8 cellular contexts compared by ENCODE assay signal in the genomic region with DNA sequence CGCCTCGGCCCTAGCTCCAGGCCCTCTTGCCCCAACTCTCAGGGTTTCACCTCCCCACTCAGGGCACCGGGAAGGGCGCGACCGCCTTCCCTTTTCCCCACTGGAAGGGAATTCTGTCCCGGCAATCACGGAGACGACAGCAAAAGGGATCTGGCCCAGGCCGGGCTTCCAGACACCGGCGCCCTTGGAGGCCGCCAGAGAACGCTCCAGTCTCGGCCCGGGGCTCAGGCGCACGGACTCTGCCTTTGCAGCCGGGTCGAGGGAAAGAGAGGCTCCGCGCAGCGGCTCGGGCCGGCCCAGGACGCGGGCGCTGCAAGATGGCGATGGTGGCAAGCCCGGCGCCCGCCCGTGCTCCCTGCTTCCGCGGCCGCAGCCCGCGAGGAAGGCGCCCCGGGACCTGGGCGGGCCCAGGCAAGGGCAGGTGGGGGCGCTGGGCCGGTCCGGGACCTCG. TPM values are rescaled to one million over a fixed set of nuclear protein-coding genes. Genes with fewer than 3 reads are reported as not detected.
DNase-seq lines count a peak whose midpoint lies in the region; ATAC-seq and TF ChIP-seq lines count a peak whose summit lies in the region.

No MANE protein-coding gene starts in this region.

- H3K4me3 ChIP-seq in left ventricle myocardium inferior (peak overlapping the region; percentile 97), skeletal muscle satellite cell (ENCODE audit: low read length) (peak overlapping the region; percentile 81)

- intact Hi-C loops in activated CD8-positive, alpha-beta T cell treated with anti-CD3 and anti-CD28 coated beads for 36 hours (cut with micrococcal nuclease) = loop anchor here (2.0 to 5.0 kb wide), 2 partner anchors 46 to 99 kb away; a partner anchor contains a TSS
- intact Hi-C loops in left ventricle myocardium inferior (cut with micrococcal nuclease) = no loop called here

- H3K27me3 ChIP-seq in left ventricle myocardium inferior (ENCODE audit: low read depth) (no peaks in the 10 kb centered on the region), skeletal muscle satellite cell (ENCODE audit: control insufficient read depth, insufficient read depth, low read length) (no peaks in the 10 kb centered on the region)

- H3K9me3 ChIP-seq in left ventricle myocardium inferior (replicated peaks) (no peaks in the 10 kb centered on the region), skeletal muscle satellite cell (replicated peaks; ENCODE audit: low read length) (peaks cover 6% of the 10 kb centered on the region)

- no peaks in the 10 kb centered on the region for H3K9me3 Mint-ChIP-seq in activated CD8-positive, alpha-beta T cell treated with anti-CD3 and anti-CD28 coated beads for 36 hours

- peaks cover 35% of the 10 kb centered on the region for H3K36me3 Mint-ChIP-seq in activated CD8-positive, alpha-beta T cell treated with anti-CD3 and anti-CD28 coated beads for 36 hours (ENCODE audit: low read depth)

- POLR2A ChIA-PET in activated CD8-positive, alpha-beta T cell treated with anti-CD3 and anti-CD28 coated beads for 36 hours (lab: Charles Lee) = interaction anchor here (0.6 to 6.2 kb wide), 9 partner anchors 10 to 262 kb away, joined by 3 to 47 read pairs (median 5); a partner anchor contains a TSS

- H3K4me1 ChIP-seq in left ventricle myocardium inferior (peaks cover 83% of the 10 kb centered on the region), skeletal muscle satellite cell (ENCODE audit: control insufficient read depth, insufficient read depth, low read length) (peaks cover 51% of the 10 kb centered on the region)

- H3K9ac ChIP-seq in skeletal muscle satellite cell (ENCODE audit: low read depth, low read length) = peak overlapping the region; percentile 91

- H3K27me3 Mint-ChIP-seq in activated CD8-positive, alpha-beta T cell treated with anti-CD3 and anti-CD28 coated beads for 36 hours = no peaks in the 10 kb centered on the region

- peak overlapping the region; percentile 97 for H3K4me2 ChIP-seq in skeletal muscle satellite cell (ENCODE audit: low read length)

- no peaks in the 10 kb centered on the region for H3K36me3 ChIP-seq in left ventricle myocardium inferior
- peaks cover 13% of the 10 kb centered on the region for H3K36me3 ChIP-seq in skeletal muscle satellite cell (ENCODE audit: insufficient read depth, low read length)

- no peak for TF ChIP-seq CTCF in activated CD8-positive, alpha-beta T cell treated with anti-CD3 and anti-CD28 coated beads for 36 hours (IDR thresholded peaks at IDR 0.05)
- no peak for TF ChIP-seq CTCF in left ventricle myocardium inferior (IDR thresholded peaks at IDR 0.05; ENCODE audit: borderline replicate concordance)

- ATAC-seq in GM18511 (IDR thresholded peaks at IDR 0.05; ENCODE audit: unreplicated experiment) = peak; percentile 24
- peak; percentile 0 for ATAC-seq in HG02970 (IDR thresholded peaks at IDR 0.05; ENCODE audit: low FRiP score, unreplicated experiment)
- peak; percentile 29 for ATAC-seq in activated CD8-positive, alpha-beta T cell treated with anti-CD3 and anti-CD28 coated beads for 36 hours
- ATAC-seq in left lobe of liver = no peak

- peak overlapping the region; percentile 90 for H3K4me3 Mint-ChIP-seq in activated CD8-positive, alpha-beta T cell treated with anti-CD3 and anti-CD28 coated beads for 36 hours

- peaks cover 64% of the 10 kb centered on the region for H3K4me1 Mint-ChIP-seq in activated CD8-positive, alpha-beta T cell treated with anti-CD3 and anti-CD28 coated beads for 36 hours (ENCODE audit: low read depth)

- DNase-seq in activated CD8-positive, alpha-beta T cell treated with anti-CD3 and anti-CD28 coated beads for 36 hours = peak; percentile 60
- no peak for DNase-seq in left ventricle myocardium inferior
- no peak for DNase-seq in DMS114 treated with DMSO at 0.1 percent for 48 hours (lab: John Stamatoyannopoulos, UW; ENCODE audit: unreplicated experiment)
- no peak for DNase-seq in left lobe of liver (ENCODE audit: low spot score)
- DNase-seq in NCI-H2171 (lab: John Stamatoyannopoulos, UW) = no peak

- peak overlapping the region; percentile 99 for H3K27ac ChIP-seq in left ventricle myocardium inferior (replicated peaks)

- peak overlapping the region; percentile 93 for H3K27ac Mint-ChIP-seq in activated CD8-positive, alpha-beta T cell treated with anti-CD3 and anti-CD28 coated beads for 36 hours

- CTCF ChIA-PET in activated CD8-positive, alpha-beta T cell treated with anti-CD3 and anti-CD28 coated beads for 36 hours (lab: Charles Lee) = interaction anchor here (0.8 to 2.6 kb wide), 7 partner anchors 12 to 117 kb away, joined by 3 to 12 read pairs (median 3); a partner anchor contains a TSS

RNA-seq across cellular contexts. Expression of a gene that starts 1.1 kb away (rescaled TPM):
- 100 to 1,000 TPM; 136 TPM for total RNA-seq in activated CD8-positive, alpha-beta T cell treated with anti-CD3 and anti-CD28 coated beads for 36 hours
- total RNA-seq in left ventricle myocardium inferior (112 TPM), left lobe of liver (97.0 TPM)
- 182 and 202 TPM in 2 replicates for total RNA-seq in skeletal muscle satellite cell (2012; rRNA removed)

RNA-seq across cellular contexts. Expression of a gene that starts 41.9 kb away (rescaled TPM):
- total RNA-seq in activated CD8-positive, alpha-beta T cell treated with anti-CD3 and anti-CD28 coated beads for 36 hours = 10 to 100 TPM; 32.3 to 37.0 TPM
- total RNA-seq in left ventricle myocardium inferior (49.5 TPM), left lobe of liver (33.3 TPM)
- total RNA-seq in skeletal muscle satellite cell (2012; rRNA removed) = 71.7 and 73.6 TPM in 2 replicates
